Comparison of ENCODE assay signal across 15 cellular contexts in the genomic region with DNA sequence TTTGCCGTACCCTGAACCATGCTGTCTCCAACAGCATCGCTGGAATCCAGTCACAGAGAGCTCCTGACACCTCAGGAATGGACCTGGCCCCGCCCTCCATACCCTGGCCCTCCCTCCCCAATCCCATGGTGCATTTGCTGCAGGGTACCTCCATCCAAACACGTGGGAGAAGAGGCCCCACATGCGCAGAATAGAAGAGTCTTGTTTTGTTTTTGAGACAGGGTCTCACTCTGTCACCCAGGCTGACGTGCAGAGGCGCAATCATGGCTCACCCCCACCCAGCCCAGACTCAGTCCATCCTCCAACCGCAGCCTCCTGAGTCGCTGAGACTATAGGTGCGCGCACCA. TPM values are rescaled to one million over a fixed set of nuclear protein-coding genes. Genes with fewer than 3 reads are reported as not detected.
DNase-seq lines count a peak whose midpoint lies in the region; ATAC-seq and TF ChIP-seq lines count a peak whose summit lies in the region.
"Had no signal": no experiment of that assay in that cellular context is flagged by ENCODE, and none has a peak within 500 bp of the region (broad histone marks: within the 10 kb centered on the region; RNA-seq: fewer than 3 reads in every experiment).

No MANE protein-coding gene starts in this region.

- no peak overlapping the region for H3K4me3 ChIP-seq in Panc1 (ENCODE audit: low read depth in 2 of 2, low read length in 2 of 2)
- H3K4me3 ChIP-seq in left ventricle myocardium inferior, result no peak overlapping the region
- no peak overlapping the region for H3K4me3 ChIP-seq in gastroesophageal sphincter
- H3K4me3 ChIP-seq: BLaER1 treated with 17β-estradiol and CSF1 and Interleukin-3, amounts not matched to agents 10 nM and 100 nM had no signal

- TF ChIP-seq EP300 in gastroesophageal sphincter (IDR thresholded peaks at IDR 0.05), result no peak

- peaks cover 45% of the 10 kb centered on the region for H3K4me1 ChIP-seq in Panc1 (ENCODE audit: control insufficient read depth, insufficient read depth, low read length)
- peaks cover 36% of the 10 kb centered on the region for H3K4me1 ChIP-seq in left ventricle myocardium inferior
- H3K4me1 ChIP-seq in gastroesophageal sphincter, result peaks cover 0 to 35% (median 17%) of the 10 kb centered on the region in 3 donors

- no TSS peak for BruUV-seq in Panc1 (replicated peaks; lab: Mats Ljungman, UMichigan)

- TF ChIP-seq CTCF in Panc1 (IDR thresholded peaks at IDR 0.05) (no peak), glutamatergic neuron (IDR thresholded peaks at IDR 0.05; ENCODE audit: partially characterized antibody, unreplicated experiment) (no peak), left ventricle myocardium inferior (IDR thresholded peaks at IDR 0.05; ENCODE audit: borderline replicate concordance) (no peak), gastroesophageal sphincter (IDR thresholded peaks at IDR 0.05) (no peak)

- no peak overlapping the region for H3K27ac ChIP-seq in Panc1 (ENCODE audit: low read length)
- H3K27ac ChIP-seq in left ventricle myocardium inferior (replicated peaks), result no peak overlapping the region
- no peak overlapping the region for H3K27ac ChIP-seq in gastroesophageal sphincter
- H3K27ac ChIP-seq: BLaER1 treated with 17β-estradiol and CSF1 and Interleukin-3, amounts not matched to agents 10 nM and 100 nM; KMS-11 had no signal

- 68 to 81% methylated on average over 8 to 10 of the region's 11 CpGs for WGBS in gastroesophageal sphincter (ENCODE audit: low coverage in 1 of 2), 2 donors

- DNase-seq in stimulated activated CD4-positive, alpha-beta T cell treated with anti-CD3 and anti-CD28 coated beads, Interleukin-15, amount 100 ng/mL, for 24 hours, result peak; percentile 46
- no peak for DNase-seq in stimulated activated CD4-positive, alpha-beta T cell treated with anti-CD3 and anti-CD28 coated beads, Interleukin-12 subunit alpha, Interleukin-12 subunit beta, amount 100 ng/mL, for 4 hours
- no peak for DNase-seq in Panc1 (ENCODE audit: low read depth, low spot score)
- DNase-seq in glutamatergic neuron, result peak; percentile 17
- DNase-seq in retina, result no peak
- DNase-seq in left ventricle myocardium inferior, result no peak
- DNase-seq: DMS153, GDM1, NCI-H1092, NCI-H2227 treated with DMSO at 0.1 percent for 48 hours, NCI-H69, SHP77 treated with DMSO at 0.1 percent for 48 hours had no signal

- peaks cover under 1% of the 10 kb centered on the region for H3K9me3 Mint-ChIP-seq in glutamatergic neuron (ENCODE audit: unreplicated experiment)

- POLR2A ChIA-PET in Panc1 (lab: Charles Lee), result interaction anchor here (1.9 kb wide), 1 partner anchor 14 kb away, joined by 8 read pairs; no protein-coding TSS in a partner anchor

- H3K9me3 ChIP-seq in Panc1 (ENCODE audit: control insufficient read depth, insufficient read depth, low read depth, low read length), result no peaks in the 10 kb centered on the region
- no peaks in the 10 kb centered on the region for H3K9me3 ChIP-seq in left ventricle myocardium inferior (replicated peaks)
- no peaks in the 10 kb centered on the region for H3K9me3 ChIP-seq in gastroesophageal sphincter
- H3K9me3 ChIP-seq: BLaER1 treated with 17β-estradiol and CSF1 and Interleukin-3, amounts not matched to agents 10 nM and 100 nM had no signal

- no peaks in the 10 kb centered on the region for H3K36me3 Mint-ChIP-seq in glutamatergic neuron (ENCODE audit: unreplicated experiment)

- H3K27me3 ChIP-seq in Panc1 (ENCODE audit: control insufficient read depth, insufficient read depth, low read length) (no peaks in the 10 kb centered on the region), left ventricle myocardium inferior (ENCODE audit: low read depth) (no peaks in the 10 kb centered on the region), gastroesophageal sphincter (no peaks in the 10 kb centered on the region)
- H3K27me3 ChIP-seq: BLaER1 treated with 17β-estradiol and CSF1 and Interleukin-3, amounts not matched to agents 10 nM and 100 nM had no signal

- peaks cover 4% of the 10 kb centered on the region for H3K27me3 Mint-ChIP-seq in glutamatergic neuron (ENCODE audit: unreplicated experiment)

- H3K36me3 ChIP-seq in Panc1 (ENCODE audit: control insufficient read depth, insufficient read depth, low read length) (peaks cover 18% of the 10 kb centered on the region), left ventricle myocardium inferior (peaks cover 25% of the 10 kb centered on the region), gastroesophageal sphincter (peaks cover 0 to 34% of the 10 kb centered on the region in 2 donors)

- CTCF ChIA-PET in Panc1 (lab: Charles Lee), result no interaction called here

- H3K4me3 Mint-ChIP-seq in glutamatergic neuron (ENCODE audit: unreplicated experiment), result no peak overlapping the region

- ATAC-seq in Panc1, result peak; percentile 17
- no peak for ATAC-seq in gastroesophageal sphincter

- H3K27ac Mint-ChIP-seq in glutamatergic neuron (ENCODE audit: unreplicated experiment), result no peak overlapping the region

- intact Hi-C loops in Panc1 (cut with micrococcal nuclease; ENCODE audit: unreplicated experiment), result no loop called here
- intact Hi-C loops in left ventricle myocardium inferior (cut with micrococcal nuclease), result no loop called here

- peaks cover 2% of the 10 kb centered on the region for H3K4me1 Mint-ChIP-seq in glutamatergic neuron (ENCODE audit: low read depth, unreplicated experiment)

- TF ChIP-seq POLR2A in gastroesophageal sphincter (IDR thresholded peaks at IDR 0.05), result no peak

- in situ Hi-C loops in Panc1 (cut with HindIII; ENCODE audit: low pct_unique_long_range_greater_than_20kb, low sequenced_read_pairs), result no loop called here

RNA-seq across cellular contexts. Expression of gene PNPLA2, which starts 2.3 kb away (rescaled TPM):
- total RNA-seq in Panc1 (2021; ENCODE audit: unreplicated experiment) (244 TPM), glutamatergic neuron (ENCODE audit: unreplicated experiment) (32.3 TPM), left ventricle myocardium inferior (300 TPM), gastroesophageal sphincter (10 to 100 TPM; 39.7 to 79.4 (median 58.9) TPM)
- 377 TPM for polyA plus RNA-seq in Panc1 (2012; ENCODE audit: insufficient read length)

RNA-seq across cellular contexts. Expression of gene RPLP2, which starts 6.6 kb away (rescaled TPM):
- total RNA-seq in Panc1 (2021; ENCODE audit: unreplicated experiment) (3,468 TPM), glutamatergic neuron (ENCODE audit: unreplicated experiment) (997 TPM), left ventricle myocardium inferior (871 TPM), gastroesophageal sphincter (100 to 1,000 TPM; 165 to 880 (median 462) TPM)
- polyA plus RNA-seq in Panc1 (2012; ENCODE audit: insufficient read length), result 4,274 TPM

RNA-seq across cellular contexts. Expression of gene CRACR2B, which starts 11.3 kb away (rescaled TPM):
- total RNA-seq in Panc1 (2021; ENCODE audit: unreplicated experiment), result 132 TPM
- 167 TPM for polyA plus RNA-seq in Panc1 (2012; ENCODE audit: insufficient read length)
- 19.7 TPM for total RNA-seq in glutamatergic neuron (ENCODE audit: unreplicated experiment)
- total RNA-seq in left ventricle myocardium inferior, result 23.2 TPM
- 10 to 100 TPM in 1 of 4 donors, 1 to 10 TPM in 3; 4.1 to 10.3 (median 6.4) TPM for total RNA-seq in gastroesophageal sphincter

RNA-seq across cellular contexts. Expression of gene PIDD1, which starts 11.4 kb away (rescaled TPM):
- total RNA-seq in Panc1 (2021; ENCODE audit: unreplicated experiment), result 75.9 TPM
- 86.9 TPM for polyA plus RNA-seq in Panc1 (2012; ENCODE audit: insufficient read length)
- 37.0 TPM for total RNA-seq in glutamatergic neuron (ENCODE audit: unreplicated experiment)
- total RNA-seq in left ventricle myocardium inferior, result 7.1 TPM
- 10 to 100 TPM in 2 of 4 donors, 1 to 10 TPM in 2; 1.6 to 23.7 (median 9.0) TPM for total RNA-seq in gastroesophageal sphincter

RNA-seq across cellular contexts. Expression of gene CD151, which starts 16.3 kb away (rescaled TPM):
- total RNA-seq in Panc1 (2021; ENCODE audit: unreplicated experiment), result 680 TPM
- polyA plus RNA-seq in Panc1 (2012; ENCODE audit: insufficient read length), result 1,015 TPM
- total RNA-seq in glutamatergic neuron (ENCODE audit: unreplicated experiment), result 346 TPM
- total RNA-seq in left ventricle myocardium inferior, result 408 TPM
- total RNA-seq in gastroesophageal sphincter, result 100 to 1,000 TPM; 277 to 794 (median 465) TPM

Comparison
In these comparisons a context has a peak if more than half of its experiments do, and no peak if none do; other contexts are left out.
1. DNase-seq: peak in stimulated activated CD4-positive, alpha-beta T cell treated with anti-CD3 and anti-CD28 coated beads, Interleukin-15, amount 100 ng/mL, for 24 hours (single experiment) and glutamatergic neuron (single experiment); none in stimulated activated CD4-positive, alpha-beta T cell treated with anti-CD3 and anti-CD28 coated beads, Interleukin-12 subunit alpha, Interleukin-12 subunit beta, amount 100 ng/mL, for 4 hours (single experiment), Panc1 (single experiment), retina (single experiment) and left ventricle myocardium inferior (single experiment).